ENCODE assay signal across 8 cellular contexts in genomic region chr22:49975543-49976389, GRCh38. TPM values are rescaled to one million over a fixed set of nuclear protein-coding genes. Genes with fewer than 3 reads are reported as not detected.
DNase-seq lines count a peak whose midpoint lies in the region; ATAC-seq and TF ChIP-seq lines count a peak whose summit lies in the region.

No MANE protein-coding gene starts in this region.

- POLR2A ChIA-PET in T-cell (lab: Charles Lee), result no interaction called here

- H3K27ac ChIP-seq in DOHH2 (ENCODE audit: low read depth, low read length), result no peak overlapping the region
- no peak overlapping the region for H3K27ac ChIP-seq in rectal smooth muscle tissue (ENCODE audit: low read depth, low read length)

- H3K4me2 ChIP-seq in DOHH2 (ENCODE audit: low read length), result peak overlapping the region; percentile 9

- peaks cover 34% of the 10 kb centered on the region for H3F3A ChIP-seq in DOHH2 (ENCODE audit: control insufficient read depth, insufficient read depth)

- H3K36me3 ChIP-seq in DOHH2 (ENCODE audit: control insufficient read depth, low read length) (no peaks in the 10 kb centered on the region), rectal smooth muscle tissue (ENCODE audit: control insufficient read depth, insufficient read depth, low read length) (no peaks in the 10 kb centered on the region)

- peaks cover 18 to 21% (median 19%) of the 10 kb centered on the region in 3 donors for H3K4me1 Mint-ChIP-seq in T-cell
- H3K4me1 Mint-ChIP-seq in dendritic cell treated with granulocyte-macrophage colony-stimulating factor and Interleukin-4, amounts not matched to agents 40 ng/mL and 50 ng/mL, for 4 days (ENCODE audit: low read depth), result peaks cover 26% of the 10 kb centered on the region

- H3K9me2 ChIP-seq in DOHH2 (replicated peaks; ENCODE audit: control insufficient read depth, low read length), result no peaks in the 10 kb centered on the region

- H3K4me1 ChIP-seq in DOHH2 (ENCODE audit: control insufficient read depth, low read length), result peaks cover 45% of the 10 kb centered on the region
- peaks cover 3% of the 10 kb centered on the region for H3K4me1 ChIP-seq in rectal smooth muscle tissue (ENCODE audit: control insufficient read depth, insufficient read depth, low read length)

- no peaks in the 10 kb centered on the region for H3K79me2 ChIP-seq in DOHH2 (ENCODE audit: control insufficient read depth, low read length)

- H3K27me3 Mint-ChIP-seq in T-cell, result peaks cover 0 to 4% of the 10 kb centered on the region in 2 donors
- H3K27me3 Mint-ChIP-seq in dendritic cell treated with granulocyte-macrophage colony-stimulating factor and Interleukin-4, amounts not matched to agents 40 ng/mL and 50 ng/mL, for 4 days, result peaks cover 4% of the 10 kb centered on the region

- peak overlapping the region; percentile 29 for H3K4me3 ChIP-seq in DOHH2 (ENCODE audit: low read length)
- peak overlapping the region; percentile 4 for H3K4me3 ChIP-seq in rectal smooth muscle tissue (ENCODE audit: low read length)

- CTCF ChIA-PET in T-cell (lab: Charles Lee), result interaction anchor here in 1 of 2 donors (1.4 kb wide), 1 partner anchor 50 kb away, joined by 4 read pairs; no protein-coding TSS in a partner anchor

- DNase-seq in T-cell (peak in 3 of 34 experiments; percentile 2 to 5 (median 3)), inferior parietal cortex (ENCODE audit: extremely low spot score) (no peak), HuH-7.5 (ENCODE audit: low spot score) (no peak), NCI-H1417 treated with DMSO at 0.1 percent for 48 hours (lab: John Stamatoyannopoulos, UW) (no peak), HT-29 (ENCODE audit: low spot score) (no peak)

- peaks cover 6% of the 10 kb centered on the region; the same call in 1 of the 2 replicates for H3K9me3 ChIP-seq in DOHH2 (ENCODE audit: control insufficient read depth, insufficient read depth, low read length)

- no peaks in the 10 kb centered on the region for H4K20me1 ChIP-seq in DOHH2 (ENCODE audit: control insufficient read depth, insufficient read depth, low read depth, low read length)

- peaks cover 9% of the 10 kb centered on the region for H3K36me3 Mint-ChIP-seq in T-cell
- peaks cover 8% of the 10 kb centered on the region for H3K36me3 Mint-ChIP-seq in dendritic cell treated with granulocyte-macrophage colony-stimulating factor and Interleukin-4, amounts not matched to agents 40 ng/mL and 50 ng/mL, for 4 days (ENCODE audit: low read depth)

- intact Hi-C loops in dendritic cell treated with granulocyte-macrophage colony-stimulating factor and Interleukin-4, amounts not matched to agents 40 ng/mL and 50 ng/mL, for 4 days (cut with micrococcal nuclease), result no loop called here

- H3K9me3 Mint-ChIP-seq in T-cell, result peaks cover 8 to 9% (median 8%) of the 10 kb centered on the region in 3 donors
- H3K9me3 Mint-ChIP-seq in dendritic cell treated with granulocyte-macrophage colony-stimulating factor and Interleukin-4, amounts not matched to agents 40 ng/mL and 50 ng/mL, for 4 days, result peaks cover 11% of the 10 kb centered on the region

- no peak overlapping the region for H3K9ac ChIP-seq in rectal smooth muscle tissue (ENCODE audit: low read length)

- H3K27me3 ChIP-seq in DOHH2 (ENCODE audit: control insufficient read depth, low read length) (no peaks in the 10 kb centered on the region; the same call in 1 of the 2 replicates), rectal smooth muscle tissue (ENCODE audit: control insufficient read depth, insufficient read depth, low read length) (no peaks in the 10 kb centered on the region)

- TF ChIP-seq CTCF in DOHH2 (IDR thresholded peaks at IDR 0.05; ENCODE audit: low read depth, low read length, poor library complexity, severe bottlenecking), result no peak

- peak in 2 of 4 experiments; percentile 13 to 20 for ATAC-seq in T-cell (replicated peaks in 1 of 4)

- H3K4me3 Mint-ChIP-seq in T-cell, result peak overlapping the region in 1 of 3 donors; percentile 36
- H3K4me3 Mint-ChIP-seq in dendritic cell treated with granulocyte-macrophage colony-stimulating factor and Interleukin-4, amounts not matched to agents 40 ng/mL and 50 ng/mL, for 4 days, result no peak overlapping the region

- peak overlapping the region; percentile 71 to 84 for H3K27ac Mint-ChIP-seq in T-cell
- H3K27ac Mint-ChIP-seq in dendritic cell treated with granulocyte-macrophage colony-stimulating factor and Interleukin-4, amounts not matched to agents 40 ng/mL and 50 ng/mL, for 4 days, result peak overlapping the region; percentile 65

RNA-seq across cellular contexts. Expression of gene PIM3, which starts 15.2 kb away (rescaled TPM):
- 100 to 1,000 TPM in 2 of 5 donors, 10 to 100 TPM in 3; 61.5 to 167 (median 65.0) TPM for total RNA-seq in T-cell
- total RNA-seq in HT-29 (2014; rRNA removed; shearing (Covaris generic)), result 161 and 183 TPM in 2 replicates

RNA-seq across cellular contexts. Expression of gene IL17REL, which starts 36.8 kb away (rescaled TPM):
- under 1 TPM in 1 of 5 donors, not detected in 4; 0.10 TPM for total RNA-seq in T-cell
- total RNA-seq in HT-29 (2014; rRNA removed; shearing (Covaris generic)), result 0.03 and 0.13 TPM in 2 replicates

RNA-seq across cellular contexts. Expression of gene CRELD2, which starts 57.3 kb away (rescaled TPM):
- 10 to 100 TPM; 28.2 to 42.7 (median 39.6) TPM for total RNA-seq in T-cell
- 70.4 and 75.0 TPM in 2 replicates for total RNA-seq in HT-29 (2014; rRNA removed; shearing (Covaris generic))

RNA-seq across cellular contexts. Expression of gene ALG12, which starts 57.5 kb away (rescaled TPM):
- 10 to 100 TPM; 15.7 to 22.1 (median 15.9) TPM for total RNA-seq in T-cell
- total RNA-seq in HT-29 (2014; rRNA removed; shearing (Covaris generic)), result 17.9 and 27.1 TPM in 2 replicates
